In the genomic region with DNA sequence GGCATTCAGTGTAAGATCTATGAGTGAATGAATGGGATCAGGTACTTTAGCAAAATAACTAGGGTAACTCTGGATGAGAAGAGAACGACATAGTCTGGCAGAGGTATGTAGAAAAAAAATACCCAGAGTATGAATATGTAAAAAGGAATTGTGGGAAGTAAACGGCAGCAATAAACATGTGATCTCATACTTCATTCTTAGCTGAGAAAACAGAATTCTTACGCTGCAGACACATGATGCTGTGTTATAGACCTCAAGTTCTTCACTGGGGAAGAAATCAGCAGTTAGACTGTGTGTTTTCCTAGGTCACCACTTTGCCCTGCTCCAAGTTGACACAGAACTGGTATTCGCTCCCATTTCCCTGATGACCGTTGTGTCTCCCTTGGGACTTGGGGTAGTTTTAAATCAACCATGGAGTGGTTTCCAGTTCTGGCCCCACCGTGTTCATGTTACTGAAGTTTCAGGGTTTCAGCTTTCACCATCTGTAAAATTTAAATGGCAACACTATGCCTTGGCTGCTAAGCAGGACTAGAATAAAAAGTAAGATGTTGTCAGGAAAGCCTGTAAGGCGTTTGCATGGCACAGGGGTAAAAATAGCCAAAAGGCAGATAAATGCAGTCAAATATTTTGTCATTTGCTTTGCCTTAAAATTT, we compare ENCODE assay signal across 1 cellular context.
TF ChIP-seq lines count a peak whose summit lies in the region.

No MANE protein-coding gene starts in this region.

TF ChIP-seq in GM23338, 12 proteins besides CTCF, POLR2A, EP300 and RAD21 (continued from another document):
- TF ChIP-seq, protein P1, sequence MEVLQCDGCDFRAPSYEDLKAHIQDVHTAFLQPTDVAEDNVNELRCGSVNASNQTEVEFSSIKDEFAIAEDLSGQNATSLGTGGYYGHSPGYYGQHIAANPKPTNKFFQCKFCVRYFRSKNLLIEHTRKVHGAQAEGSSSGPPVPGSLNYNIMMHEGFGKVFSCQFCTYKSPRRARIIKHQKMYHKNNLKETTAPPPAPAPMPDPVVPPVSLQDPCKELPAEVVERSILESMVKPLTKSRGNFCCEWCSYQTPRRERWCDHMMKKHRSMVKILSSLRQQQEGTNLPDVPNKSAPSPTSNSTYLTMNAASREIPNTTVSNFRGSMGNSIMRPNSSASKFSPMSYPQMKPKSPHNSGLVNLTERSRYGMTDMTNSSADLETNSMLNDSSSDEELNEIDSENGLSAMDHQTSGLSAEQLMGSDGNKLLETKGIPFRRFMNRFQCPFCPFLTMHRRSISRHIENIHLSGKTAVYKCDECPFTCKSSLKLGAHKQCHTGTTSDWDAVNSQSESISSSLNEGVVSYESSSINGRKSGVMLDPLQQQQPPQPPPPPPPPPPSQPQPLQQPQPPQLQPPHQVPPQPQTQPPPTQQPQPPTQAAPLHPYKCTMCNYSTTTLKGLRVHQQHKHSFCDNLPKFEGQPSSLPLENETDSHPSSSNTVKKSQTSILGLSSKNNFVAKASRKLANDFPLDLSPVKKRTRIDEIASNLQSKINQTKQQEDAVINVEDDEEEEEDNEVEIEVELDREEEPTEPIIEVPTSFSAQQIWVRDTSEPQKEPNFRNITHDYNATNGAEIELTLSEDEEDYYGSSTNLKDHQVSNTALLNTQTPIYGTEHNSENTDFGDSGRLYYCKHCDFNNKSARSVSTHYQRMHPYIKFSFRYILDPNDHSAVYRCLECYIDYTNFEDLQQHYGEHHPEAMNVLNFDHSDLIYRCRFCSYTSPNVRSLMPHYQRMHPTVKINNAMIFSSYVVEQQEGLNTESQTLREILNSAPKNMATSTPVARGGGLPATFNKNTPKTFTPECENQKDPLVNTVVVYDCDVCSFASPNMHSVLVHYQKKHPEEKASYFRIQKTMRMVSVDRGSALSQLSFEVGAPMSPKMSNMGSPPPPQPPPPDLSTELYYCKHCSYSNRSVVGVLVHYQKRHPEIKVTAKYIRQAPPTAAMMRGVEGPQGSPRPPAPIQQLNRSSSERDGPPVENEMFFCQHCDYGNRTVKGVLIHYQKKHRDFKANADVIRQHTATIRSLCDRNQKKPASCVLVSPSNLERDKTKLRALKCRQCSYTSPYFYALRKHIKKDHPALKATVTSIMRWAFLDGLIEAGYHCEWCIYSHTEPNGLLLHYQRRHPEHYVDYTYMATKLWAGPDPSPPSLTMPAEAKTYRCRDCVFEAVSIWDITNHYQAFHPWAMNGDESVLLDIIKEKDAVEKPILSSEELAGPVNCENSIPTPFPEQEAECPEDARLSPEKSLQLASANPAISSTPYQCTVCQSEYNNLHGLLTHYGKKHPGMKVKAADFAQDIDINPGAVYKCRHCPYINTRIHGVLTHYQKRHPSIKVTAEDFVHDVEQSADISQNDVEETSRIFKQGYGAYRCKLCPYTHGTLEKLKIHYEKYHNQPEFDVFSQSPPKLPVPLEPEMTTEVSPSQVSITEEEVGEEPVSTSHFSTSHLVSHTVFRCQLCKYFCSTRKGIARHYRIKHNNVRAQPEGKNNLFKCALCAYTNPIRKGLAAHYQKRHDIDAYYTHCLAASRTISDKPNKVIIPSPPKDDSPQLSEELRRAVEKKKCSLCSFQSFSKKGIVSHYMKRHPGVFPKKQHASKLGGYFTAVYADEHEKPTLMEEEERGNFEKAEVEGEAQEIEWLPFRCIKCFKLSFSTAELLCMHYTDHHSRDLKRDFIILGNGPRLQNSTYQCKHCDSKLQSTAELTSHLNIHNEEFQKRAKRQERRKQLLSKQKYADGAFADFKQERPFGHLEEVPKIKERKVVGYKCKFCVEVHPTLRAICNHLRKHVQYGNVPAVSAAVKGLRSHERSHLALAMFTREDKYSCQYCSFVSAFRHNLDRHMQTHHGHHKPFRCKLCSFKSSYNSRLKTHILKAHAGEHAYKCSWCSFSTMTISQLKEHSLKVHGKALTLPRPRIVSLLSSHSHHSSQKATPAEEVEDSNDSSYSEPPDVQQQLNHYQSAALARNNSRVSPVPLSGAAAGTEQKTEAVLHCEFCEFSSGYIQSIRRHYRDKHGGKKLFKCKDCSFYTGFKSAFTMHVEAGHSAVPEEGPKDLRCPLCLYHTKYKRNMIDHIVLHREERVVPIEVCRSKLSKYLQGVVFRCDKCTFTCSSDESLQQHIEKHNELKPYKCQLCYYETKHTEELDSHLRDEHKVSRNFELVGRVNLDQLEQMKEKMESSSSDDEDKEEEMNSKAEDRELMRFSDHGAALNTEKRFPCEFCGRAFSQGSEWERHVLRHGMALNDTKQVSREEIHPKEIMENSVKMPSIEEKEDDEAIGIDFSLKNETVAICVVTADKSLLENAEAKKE (CRISPR knock-in tag; IDR thresholded peaks at IDR 0.05), result no peak
- TF ChIP-seq EZH2 (IDR thresholded peaks at IDR 0.05; ENCODE audit: low read depth, unreplicated experiment), result no peak
- TF ChIP-seq, protein P2, sequence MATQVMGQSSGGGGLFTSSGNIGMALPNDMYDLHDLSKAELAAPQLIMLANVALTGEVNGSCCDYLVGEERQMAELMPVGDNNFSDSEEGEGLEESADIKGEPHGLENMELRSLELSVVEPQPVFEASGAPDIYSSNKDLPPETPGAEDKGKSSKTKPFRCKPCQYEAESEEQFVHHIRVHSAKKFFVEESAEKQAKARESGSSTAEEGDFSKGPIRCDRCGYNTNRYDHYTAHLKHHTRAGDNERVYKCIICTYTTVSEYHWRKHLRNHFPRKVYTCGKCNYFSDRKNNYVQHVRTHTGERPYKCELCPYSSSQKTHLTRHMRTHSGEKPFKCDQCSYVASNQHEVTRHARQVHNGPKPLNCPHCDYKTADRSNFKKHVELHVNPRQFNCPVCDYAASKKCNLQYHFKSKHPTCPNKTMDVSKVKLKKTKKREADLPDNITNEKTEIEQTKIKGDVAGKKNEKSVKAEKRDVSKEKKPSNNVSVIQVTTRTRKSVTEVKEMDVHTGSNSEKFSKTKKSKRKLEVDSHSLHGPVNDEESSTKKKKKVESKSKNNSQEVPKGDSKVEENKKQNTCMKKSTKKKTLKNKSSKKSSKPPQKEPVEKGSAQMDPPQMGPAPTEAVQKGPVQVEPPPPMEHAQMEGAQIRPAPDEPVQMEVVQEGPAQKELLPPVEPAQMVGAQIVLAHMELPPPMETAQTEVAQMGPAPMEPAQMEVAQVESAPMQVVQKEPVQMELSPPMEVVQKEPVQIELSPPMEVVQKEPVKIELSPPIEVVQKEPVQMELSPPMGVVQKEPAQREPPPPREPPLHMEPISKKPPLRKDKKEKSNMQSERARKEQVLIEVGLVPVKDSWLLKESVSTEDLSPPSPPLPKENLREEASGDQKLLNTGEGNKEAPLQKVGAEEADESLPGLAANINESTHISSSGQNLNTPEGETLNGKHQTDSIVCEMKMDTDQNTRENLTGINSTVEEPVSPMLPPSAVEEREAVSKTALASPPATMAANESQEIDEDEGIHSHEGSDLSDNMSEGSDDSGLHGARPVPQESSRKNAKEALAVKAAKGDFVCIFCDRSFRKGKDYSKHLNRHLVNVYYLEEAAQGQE (IDR thresholded peaks at IDR 0.05; ENCODE audit: unreplicated experiment), result no peak
